8 cellular contexts compared by ENCODE assay signal in genomic region chr10:116444527-116445142, GRCh38. TPM values are rescaled to one million over a fixed set of nuclear protein-coding genes. Genes with fewer than 3 reads are reported as not detected.
DNase-seq lines count a peak whose midpoint lies in the region; ATAC-seq and TF ChIP-seq lines count a peak whose summit lies in the region.

No MANE protein-coding gene starts in this region.

- in situ Hi-C loops in brain microvascular endothelial cell (cut with HindIII; ENCODE audit: low pct_ligation_motif_present, low sequenced_read_pairs): no loop called here

- H3K27ac ChIP-seq in cardiac muscle cell (no peak overlapping the region), brain microvascular endothelial cell (no peak overlapping the region)

- H3K4me1 ChIP-seq in cardiac muscle cell (ENCODE audit: low read depth) (no peaks in the 10 kb centered on the region), mucosa of descending colon (ENCODE audit: low read depth) (no peaks in the 10 kb centered on the region)

- H3K36me3 ChIP-seq in cardiac muscle cell (no peaks in the 10 kb centered on the region), brain microvascular endothelial cell (replicated peaks) (no peaks in the 10 kb centered on the region), mucosa of descending colon (ENCODE audit: low read depth) (no peaks in the 10 kb centered on the region)

- TF ChIP-seq CTCF in cardiac muscle cell (IDR thresholded peaks at IDR 0.05; ENCODE audit: low read depth, low read length) (peak; percentile 78), brain microvascular endothelial cell (IDR thresholded peaks at IDR 0.05; ENCODE audit: low read depth, low read length, missing control alignments) (peak; percentile 83), mucosa of descending colon (IDR thresholded peaks at IDR 0.05) (peak; percentile 37)

- peak; percentile 40 to 70 for DNase-seq in cardiac muscle cell (ENCODE audit: low read depth in 1 of 2, low spot score in 1 of 2)
- DNase-seq in cardiac septum (ENCODE audit: low spot score): no peak
- peak; percentile 20 to 54 for DNase-seq in Kasumi-1 (lab: John Stamatoyannopoulos, UW)
- DNase-seq in brain microvascular endothelial cell: peak; percentile 22
- DNase-seq in mucosa of descending colon: peak in 1 of 3 donors; percentile 53
- DNase-seq in NCI-H187 treated with DMSO at 0.1 percent for 48 hours (lab: John Stamatoyannopoulos, UW): no peak
- DNase-seq in activated naive CD4-positive, alpha-beta T cell treated with Interleukin-2 at 50 U/mL for 16 hours: no peak

- H3K4me3 ChIP-seq in cardiac muscle cell (no peak overlapping the region), brain microvascular endothelial cell (ENCODE audit: low read depth, low read length) (no peak overlapping the region), mucosa of descending colon (no peak overlapping the region)

- intact Hi-C loops in cardiac septum (cut with DNase I) (no loop called here), mucosa of descending colon (cut with DNase I, micrococcal nuclease) (no loop called here)

- no peaks in the 10 kb centered on the region for H3K27me3 ChIP-seq in cardiac muscle cell
- H3K27me3 ChIP-seq in brain microvascular endothelial cell (replicated peaks): no peaks in the 10 kb centered on the region

- ATAC-seq in GM21528 (IDR thresholded peaks at IDR 0.05; ENCODE audit: low FRiP score, unreplicated experiment) (peak; percentile 72), mucosa of descending colon (no peak)

- no peaks in the 10 kb centered on the region for H3K9me3 ChIP-seq in cardiac muscle cell (ENCODE audit: low read depth)
- no peaks in the 10 kb centered on the region for H3K9me3 ChIP-seq in mucosa of descending colon

RNA-seq across cellular contexts. Expression of gene PNLIPRP3, which starts 17.0 kb away (rescaled TPM):
- total RNA-seq in cardiac muscle cell: not detected in 2 replicates
- not detected in 2 replicates for polyA plus RNA-seq in cardiac muscle cell
- not detected for total RNA-seq in cardiac septum
- under 1 TPM in 1 of 3 donors, not detected in 2; 0.28 TPM for total RNA-seq in mucosa of descending colon

Comparison
In these comparisons a context has a peak if more than half of its experiments do, and no peak if none do; other contexts are left out.
1. DNase-seq: peak in cardiac muscle cell (2 of 2), Kasumi-1 (2 of 2) and brain microvascular endothelial cell (single experiment); none in cardiac septum (single experiment), NCI-H187 treated with DMSO at 0.1 percent for 48 hours (single experiment) and activated naive CD4-positive, alpha-beta T cell treated with Interleukin-2 at 50 U/mL for 16 hours (single experiment).
2. Peak in every context shown above with its lines, with median percentiles within 50 percentile points of each other: CTCF ChIP-seq.